In the genomic region with DNA sequence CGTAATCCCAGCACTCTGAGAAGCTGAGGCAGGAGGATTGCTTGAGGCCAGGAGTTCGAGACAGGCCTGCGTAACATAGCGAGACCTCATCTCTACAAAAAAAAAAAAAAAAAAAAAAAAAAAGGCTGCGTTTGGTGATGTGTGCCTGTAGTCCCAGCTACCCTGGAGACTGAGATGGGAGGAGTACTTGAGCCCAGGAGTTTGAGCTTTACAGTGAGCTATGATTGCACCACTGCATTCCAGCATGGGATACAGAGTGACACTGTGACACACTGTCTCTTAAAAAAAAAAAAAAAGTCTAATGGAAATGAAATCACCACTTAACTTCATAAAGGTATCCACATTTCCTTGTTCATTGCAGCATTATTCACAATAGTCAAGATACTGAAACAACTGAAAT, we compare ENCODE assay signal across 38 cellular contexts.
"Had no signal": no experiment of that assay in that cellular context is flagged by ENCODE, and none has a peak within 500 bp of the region (broad histone marks: within the 10 kb centered on the region; RNA-seq: fewer than 3 reads in every experiment).

No MANE protein-coding gene starts in this region.

- H3K27ac Mint-ChIP-seq: activated naive CD4-positive, alpha-beta T cell treated with anti-CD3 and anti-CD28 coated beads for 36 hours; activated naive CD4-positive, alpha-beta T cell treated with anti-CD3 and anti-CD28 coated beads, Interleukin-2, amount 10 ng/mL, durations not matched to agents 7 days and 5 days; activated naive CD4-positive, alpha-beta T cell treated with anti-CD3 and anti-CD28 coated beads, Interleukin-2, amount 50 U/mL, for 72 hours; activated naive CD8-positive, alpha-beta T cell; activated naive CD8-positive, alpha-beta T cell treated with anti-CD3 and anti-CD28 coated beads, Interleukin-2, amount 10 ng/mL, durations not matched to agents 7 days and 5 days; activated T-cell treated with anti-CD3 and anti-CD28 coated beads, Interleukin-2, amount 50 U/mL, for 24 hours; activated T-cell treated with anti-CD3 and anti-CD28 coated beads, Interleukin-2, amount 50 U/mL, for 72 hours; activated T-helper 1 cell treated with anti-CD3 and anti-CD28 coated beads, Interleukin-12 subunit alpha, Interleukin-12 subunit beta, Interleukin-2, Interleukin-4 antibody, amounts not matched to agents 30 ng/mL and 10 ng/mL and 1 ng/mL, durations not matched to agents 14 hours and 24 hours and 36 hours; activated T-helper 17 cell treated with anti-CD3 and anti-CD28 coated beads, Interleukin-2, amount 50 U/mL, for 72 hours; activated T-helper 2 cell treated with anti-CD3 and anti-CD28 coated beads, Interferon-gamma antibody, Interleukin-2, Interleukin-4, amounts not matched to agents 10 μg/mL and 5 μg/mL and 100 μg/mL, durations not matched to agents 14 hours and 24 hours and 36 hours; brain had no signal

- FAIRE-seq: astrocyte had no signal

- H3K4me1 ChIP-seq: body of pancreas, breast epithelium had no signal

- H3K36me3 ChIP-seq: adrenal gland, ascending aorta, brain microvascular endothelial cell, breast epithelium, cardiac muscle cell had no signal

- H3K27ac ChIP-seq: adrenal gland, ascending aorta, body of pancreas, brain microvascular endothelial cell, breast epithelium had no signal

- H3K9me3 ChIP-seq: adrenal gland, ascending aorta, body of pancreas, breast epithelium had no signal

- H3K4me3 ChIP-seq: adrenal gland, ascending aorta, body of pancreas, breast epithelium, cardiac muscle cell had no signal

- H3K36me3 Mint-ChIP-seq: activated naive CD4-positive, alpha-beta T cell treated with anti-CD3 and anti-CD28 coated beads, Interleukin-2, amount 10 ng/mL, durations not matched to agents 7 days and 5 days; activated naive CD4-positive, alpha-beta T cell treated with anti-CD3 and anti-CD28 coated beads, Interleukin-2, amount 50 U/mL, for 24 hours; activated naive CD4-positive, alpha-beta T cell treated with anti-CD3 and anti-CD28 coated beads, Interleukin-2, amount 50 U/mL, for 72 hours; activated naive CD8-positive, alpha-beta T cell; activated naive CD8-positive, alpha-beta T cell treated with anti-CD3 and anti-CD28 coated beads, Interleukin-2, amount 10 ng/mL, durations not matched to agents 7 days and 5 days; brain had no signal

- ATAC-seq: activated naive CD4-positive, alpha-beta T cell treated with anti-CD3 and anti-CD28 coated beads, Interleukin-2, amount 50 U/mL, for 72 hours; activated T-cell treated with anti-CD3 and anti-CD28 coated beads, Interleukin-2, amount 50 U/mL, for 4 hours; activated T-cell treated with anti-CD3 and anti-CD28 coated beads, Interleukin-2, amount 50 U/mL, for 72 hours; activated T-helper 17 cell treated with anti-CD3 and anti-CD28 coated beads, Interleukin-2, amount 50 U/mL, for 72 hours; body of pancreas had no signal

- H3K4me3 Mint-ChIP-seq: activated naive CD4-positive, alpha-beta T cell treated with anti-CD3 and anti-CD28 coated beads for 36 hours; activated naive CD4-positive, alpha-beta T cell treated with anti-CD3 and anti-CD28 coated beads, Interleukin-2, amount 10 ng/mL, durations not matched to agents 7 days and 5 days; activated naive CD4-positive, alpha-beta T cell treated with anti-CD3 and anti-CD28 coated beads, Interleukin-2, amount 50 U/mL, for 24 hours; activated naive CD8-positive, alpha-beta T cell; activated naive CD8-positive, alpha-beta T cell treated with anti-CD3 and anti-CD28 coated beads, Interleukin-2, amount 10 ng/mL, durations not matched to agents 7 days and 5 days; activated T-cell treated with anti-CD3 and anti-CD28 coated beads, Interleukin-2, amount 50 U/mL, for 24 hours; activated T-cell treated with anti-CD3 and anti-CD28 coated beads, Interleukin-2, amount 50 U/mL, for 4 hours; activated T-cell treated with anti-CD3 and anti-CD28 coated beads, Interleukin-2, amount 50 U/mL, for 72 hours; activated T-helper 1 cell treated with anti-CD3 and anti-CD28 coated beads, Interleukin-12 subunit alpha, Interleukin-12 subunit beta, Interleukin-2, Interleukin-4 antibody, amounts not matched to agents 30 ng/mL and 10 ng/mL and 1 ng/mL, durations not matched to agents 14 hours and 24 hours and 36 hours; activated T-helper 17 cell treated with anti-CD3 and anti-CD28 coated beads, Interleukin-2, amount 50 U/mL, for 72 hours; brain; central memory CD8-positive, alpha-beta T cell had no signal

- H3K27me3 ChIP-seq: adrenal gland, ascending aorta, body of pancreas, brain microvascular endothelial cell, breast epithelium, cardiac muscle cell had no signal

- H3K9me3 Mint-ChIP-seq: activated naive CD4-positive, alpha-beta T cell treated with anti-CD3 and anti-CD28 coated beads for 36 hours; activated naive CD4-positive, alpha-beta T cell treated with anti-CD3 and anti-CD28 coated beads, Interleukin-2, amount 10 ng/mL, durations not matched to agents 7 days and 5 days; activated naive CD4-positive, alpha-beta T cell treated with anti-CD3 and anti-CD28 coated beads, Interleukin-2, amount 50 U/mL, for 24 hours; activated naive CD4-positive, alpha-beta T cell treated with anti-CD3 and anti-CD28 coated beads, Interleukin-2, amount 50 U/mL, for 72 hours; activated naive CD8-positive, alpha-beta T cell treated with anti-CD3 and anti-CD28 coated beads, Interleukin-2, amount 10 ng/mL, durations not matched to agents 7 days and 5 days; activated T-cell treated with anti-CD3 and anti-CD28 coated beads, Interleukin-2, amount 50 U/mL, for 24 hours; activated T-cell treated with anti-CD3 and anti-CD28 coated beads, Interleukin-2, amount 50 U/mL, for 4 hours; activated T-cell treated with anti-CD3 and anti-CD28 coated beads, Interleukin-2, amount 50 U/mL, for 72 hours; activated T-helper 1 cell treated with anti-CD3 and anti-CD28 coated beads, Interleukin-12 subunit alpha, Interleukin-12 subunit beta, Interleukin-2, Interleukin-4 antibody, amounts not matched to agents 30 ng/mL and 10 ng/mL and 1 ng/mL, durations not matched to agents 14 hours and 24 hours and 36 hours; activated T-helper 17 cell treated with anti-CD3 and anti-CD28 coated beads, Interleukin-2, amount 50 U/mL, for 72 hours; activated T-helper 2 cell treated with anti-CD3 and anti-CD28 coated beads, Interferon-gamma antibody, Interleukin-2, Interleukin-4, amounts not matched to agents 10 μg/mL and 5 μg/mL and 100 μg/mL, durations not matched to agents 14 hours and 24 hours and 36 hours; brain; central memory CD8-positive, alpha-beta T cell had no signal

- DNase-seq: activated effector memory CD4-positive, alpha-beta T cell treated with anti-CD3 and anti-CD28 coated beads, Interleukin-2, amount 50 U/mL, for 16 hours; activated effector memory CD4-positive, alpha-beta T cell treated with Interleukin-2 at 50 U/mL for 16 hours; activated gamma-delta T cell; activated gamma-delta T cell treated with Interleukin-2 at 50 U/mL for 16 hours; activated naive CD4-positive, alpha-beta T cell; activated naive CD4-positive, alpha-beta T cell treated with anti-CD3 and anti-CD28 coated beads for 36 hours; activated naive CD4-positive, alpha-beta T cell treated with anti-CD3 and anti-CD28 coated beads, Interleukin-2, amount 10 ng/mL, durations not matched to agents 7 days and 5 days; activated naive CD4-positive, alpha-beta T cell treated with anti-CD3 and anti-CD28 coated beads, Interleukin-2, amount 50 U/mL, for 16 hours; activated naive CD4-positive, alpha-beta T cell treated with Interleukin-2 at 50 U/mL for 16 hours; activated naive CD8-positive, alpha-beta T cell treated with anti-CD3 and anti-CD28 coated beads, Interleukin-2, amount 10 ng/mL, durations not matched to agents 7 days and 5 days; activated T-cell treated with anti-CD3 and anti-CD28 coated beads for 4 hours; activated T-cell treated with anti-CD3 and anti-CD28 coated beads, Interleukin-2, amount 50 U/mL, for 1 hour; activated T-cell treated with anti-CD3 and anti-CD28 coated beads, Interleukin-2, amount 50 U/mL, for 24 hours; activated T-cell treated with anti-CD3 and anti-CD28 coated beads, Interleukin-2, amount 50 U/mL, for 4 hours; activated T-cell treated with anti-CD3 and anti-CD28 coated beads, Interleukin-2, amount 50 U/mL, for 48 hours; activated T-cell treated with anti-CD3 and anti-CD28 coated beads, Interleukin-2, amount 50 U/mL, for 72 hours; adrenal gland; amniotic stem cell; amygdala; anterior cingulate cortex; aorta; body of pancreas; brain microvascular endothelial cell; caudate nucleus; central memory CD4-positive, alpha-beta T cell; cerebellar nuclear complex had no signal

- H3K27me3 Mint-ChIP-seq: activated naive CD4-positive, alpha-beta T cell treated with anti-CD3 and anti-CD28 coated beads, Interleukin-2, amount 50 U/mL, for 24 hours; activated naive CD8-positive, alpha-beta T cell; activated T-cell treated with anti-CD3 and anti-CD28 coated beads, Interleukin-2, amount 50 U/mL, for 24 hours; activated T-helper 17 cell treated with anti-CD3 and anti-CD28 coated beads, Interleukin-2, amount 50 U/mL, for 72 hours; brain; central memory CD8-positive, alpha-beta T cell had no signal
